17 cellular contexts compared by ENCODE assay signal in genomic region chr21:44862869-44863685, GRCh38. TPM values are rescaled to one million over a fixed set of nuclear protein-coding genes. Genes with fewer than 3 reads are reported as not detected.
DNase-seq lines count a peak whose midpoint lies in the region; ATAC-seq and TF ChIP-seq lines count a peak whose summit lies in the region.
"Had no signal": no experiment of that assay in that cellular context is flagged by ENCODE, and none has a peak within 500 bp of the region (broad histone marks: within the 10 kb centered on the region; RNA-seq: fewer than 3 reads in every experiment).

No MANE protein-coding gene starts in this region.

- H2BK12ac ChIP-seq in H9 (ENCODE audit: insufficient read length, low read depth, low read length), result no peak overlapping the region

- no peak overlapping the region for H3K27ac ChIP-seq in H9 (ENCODE audit: insufficient read length, low read depth, low read length)
- no peak overlapping the region for H3K27ac ChIP-seq in osteoblast (ENCODE audit: low read depth, low read length)
- H3K27ac ChIP-seq: 22Rv1, BLaER1 had no signal

- no CpG with 5 or more reads among the region's 25 CpGs for WGBS in H9 (ENCODE audit: extremely low coverage, insufficient read length, low lambda C conversion rate)

- H3K9me3 ChIP-seq in H9 (ENCODE audit: control insufficient read depth, low read depth, low read length) (no peaks in the 10 kb centered on the region), osteoblast (ENCODE audit: low read depth, low read length) (no peaks in the 10 kb centered on the region)
- H3K9me3 ChIP-seq: BLaER1, HAP-1 had no signal

- H3K4ac ChIP-seq in H9 (ENCODE audit: low read depth, low read length), result no peak overlapping the region

- no peak overlapping the region for H3K18ac ChIP-seq in H9 (ENCODE audit: insufficient read length, low read depth, low read length)

- H4K91ac ChIP-seq in H9 (ENCODE audit: insufficient read length, low read depth, low read length), result no peak overlapping the region

- H2AFZ ChIP-seq in H9 (ENCODE audit: low read length) (no peak overlapping the region), osteoblast (ENCODE audit: low read length) (no peak overlapping the region)

- no peak overlapping the region for H3K9ac ChIP-seq in H9 (ENCODE audit: extremely low read depth, insufficient read length, low read length)
- H3K9ac ChIP-seq: BLaER1 had no signal

- no peaks in the 10 kb centered on the region for H3K27me3 Mint-ChIP-seq in activated CD4-positive, alpha-beta T cell treated with anti-CD3 and anti-CD28 coated beads for 36 hours
- no peaks in the 10 kb centered on the region; the same call in 1 of the 2 replicates for H3K27me3 Mint-ChIP-seq in H9 (ENCODE audit: low read depth)
- peaks cover 9% of the 10 kb centered on the region for H3K27me3 Mint-ChIP-seq in endothelial cell (ENCODE audit: unreplicated experiment)

- no peak overlapping the region for H4K5ac ChIP-seq in H9 (ENCODE audit: insufficient read length, low read depth, low read length)

- H3K4me1 Mint-ChIP-seq in activated CD4-positive, alpha-beta T cell treated with anti-CD3 and anti-CD28 coated beads for 36 hours, result peaks cover 58% of the 10 kb centered on the region
- peaks cover 22 to 23% of the 10 kb centered on the region in 2 experiments for H3K4me1 Mint-ChIP-seq in H9
- peaks cover 16% of the 10 kb centered on the region for H3K4me1 Mint-ChIP-seq in endothelial cell (ENCODE audit: unreplicated experiment)

- H2BK120ac ChIP-seq in H9 (ENCODE audit: low read depth, low read length, poor library complexity, severe bottlenecking), result no peak overlapping the region

- no peak overlapping the region for H3K4me2 ChIP-seq in H9 (ENCODE audit: insufficient read depth, insufficient read length, low read length)
- no peak overlapping the region for H3K4me2 ChIP-seq in osteoblast (ENCODE audit: insufficient read depth, low read length)
- H3K4me2 ChIP-seq: BLaER1 had no signal

- no peak overlapping the region for H3K4me3 Mint-ChIP-seq in activated CD4-positive, alpha-beta T cell treated with anti-CD3 and anti-CD28 coated beads for 36 hours
- no peak overlapping the region for H3K4me3 Mint-ChIP-seq in H9
- peak overlapping the region; percentile 13 for H3K4me3 Mint-ChIP-seq in endothelial cell (ENCODE audit: unreplicated experiment)

- H3K79me1 ChIP-seq in H9 (ENCODE audit: insufficient read depth, low read depth, low read length, poor library complexity, severe bottlenecking), result peaks cover 7% of the 10 kb centered on the region

- no peak overlapping the region for H2BK5ac ChIP-seq in H9 (ENCODE audit: insufficient read length, low read length)

- no peak for ATAC-seq in activated CD4-positive, alpha-beta T cell treated with anti-CD3 and anti-CD28 coated beads for 36 hours
- ATAC-seq in SK-N-SH treated with all-trans-retinoic acid at 6 μM for 48 hours, result no peak
- ATAC-seq: Panc1 had no signal

- no peak for DNase-seq in activated CD4-positive, alpha-beta T cell treated with anti-CD3 and anti-CD28 coated beads for 36 hours
- DNase-seq in activated CD4-positive, alpha-beta T cell treated with anti-CD3 and anti-CD28 coated beads, Interleukin-2, amount 50 U/mL, for 1 hour, result no peak
- DNase-seq in H9 (no peak), endothelial cell (ENCODE audit: low spot score) (no peak), osteoblast (ENCODE audit: insufficient read length, low spot score, missing footprints) (peak; percentile 32), KBM-7 (no peak)
- no peak for DNase-seq in activated naive CD4-positive, alpha-beta T cell (lab: John Stamatoyannopoulos, UW)
- DNase-seq: DMS153, MV-4-11, NCI-H1436 treated with DMSO at 0.1 percent for 48 hours, NCI-H2081, NCI-H510A treated with DMSO at 0.1 percent for 48 hours had no signal

- POLR2A ChIA-PET in activated CD4-positive, alpha-beta T cell treated with anti-CD3 and anti-CD28 coated beads for 36 hours (lab: Charles Lee), result no interaction called here

- peaks cover 22% of the 10 kb centered on the region for H3K36me3 Mint-ChIP-seq in activated CD4-positive, alpha-beta T cell treated with anti-CD3 and anti-CD28 coated beads for 36 hours (ENCODE audit: low read depth)
- H3K36me3 Mint-ChIP-seq in H9 (ENCODE audit: insufficient read depth in 1 of 3, low read depth in 3 of 3), result peaks cover 37 to 60% (median 54%) of the 10 kb centered on the region in 3 experiments; a peak in 6 of 7 replicates
- peaks cover 46% of the 10 kb centered on the region for H3K36me3 Mint-ChIP-seq in endothelial cell (ENCODE audit: low read depth, unreplicated experiment)

- no peaks in the 10 kb centered on the region for H3K9me3 Mint-ChIP-seq in activated CD4-positive, alpha-beta T cell treated with anti-CD3 and anti-CD28 coated beads for 36 hours (ENCODE audit: low read depth)
- no peaks in the 10 kb centered on the region for H3K9me3 Mint-ChIP-seq in H9
- H3K9me3 Mint-ChIP-seq in endothelial cell (ENCODE audit: unreplicated experiment), result no peaks in the 10 kb centered on the region

- H3K23ac ChIP-seq in H9 (ENCODE audit: insufficient read length, low read depth, low read length), result no peak overlapping the region

- H3K23me2 ChIP-seq in H9 (ENCODE audit: insufficient read length, low read depth, low read length, poor library complexity, severe bottlenecking), result no peaks in the 10 kb centered on the region

- H2AK5ac ChIP-seq in H9 (ENCODE audit: insufficient read length, low read length), result no peak overlapping the region

- no peak overlapping the region for H3K56ac ChIP-seq in H9 (ENCODE audit: insufficient read length, low read depth, low read length)

- no peak overlapping the region for H3K4me3 ChIP-seq in osteoblast (ENCODE audit: insufficient read depth, low read length)
- H3K4me3 ChIP-seq: BLaER1, HAP-1 had no signal

- H3K4me1 ChIP-seq in H9 (ENCODE audit: insufficient read depth, low read length), result peaks cover 8% of the 10 kb centered on the region; the same call in 1 of the 2 replicates
- H3K4me1 ChIP-seq in osteoblast (ENCODE audit: insufficient read depth, low read length), result peaks cover 27% of the 10 kb centered on the region

- H3K79me2 ChIP-seq in H9 (ENCODE audit: insufficient read depth, low read length) (peaks cover 36% of the 10 kb centered on the region), osteoblast (ENCODE audit: insufficient read depth, low read length) (peaks cover 97% of the 10 kb centered on the region)

- in situ Hi-C loops in KBM-7 (cut with MboI; ENCODE audit: low pct_unique_long_range_greater_than_20kb, low sequenced_read_pairs), result no loop called here

- no peak overlapping the region for H4K8ac ChIP-seq in H9 (replicated peaks; ENCODE audit: insufficient read length, low read depth, low read length)

- intact Hi-C loops in activated CD4-positive, alpha-beta T cell treated with anti-CD3 and anti-CD28 coated beads for 36 hours (cut with DNase I, micrococcal nuclease), result no loop called here

- no peak overlapping the region for H2BK20ac ChIP-seq in H9 (ENCODE audit: low read depth, low read length, poor library complexity, severe bottlenecking)

- H3K27ac Mint-ChIP-seq in activated CD4-positive, alpha-beta T cell treated with anti-CD3 and anti-CD28 coated beads for 36 hours, result peak overlapping the region; percentile 29
- peak overlapping the region in 2 of 3 experiments; percentile 50 to 64; a peak in 3 of 7 replicates for H3K27ac Mint-ChIP-seq in H9
- H3K27ac Mint-ChIP-seq in endothelial cell (ENCODE audit: unreplicated experiment), result no peak overlapping the region

- H3K14ac ChIP-seq in H9 (ENCODE audit: insufficient read depth, low read length), result no peak overlapping the region; the same call in 1 of the 2 replicates

- TF ChIP-seq CTCF in H9 (conservative IDR thresholded peaks at IDR 0.05) (no peak), endothelial cell (IDR thresholded peaks at IDR 0.05; ENCODE audit: unreplicated experiment) (no peak), osteoblast (IDR thresholded peaks at IDR 0.05; ENCODE audit: extremely low read depth, low read depth, low read length) (no peak)

- H4K20me1 ChIP-seq in H9 (ENCODE audit: control insufficient read depth, insufficient read depth, insufficient read length), result peaks cover 3% of the 10 kb centered on the region
- peaks cover 87% of the 10 kb centered on the region for H4K20me1 ChIP-seq in osteoblast (ENCODE audit: insufficient read depth, low read length)

- H2BK15ac ChIP-seq in H9 (ENCODE audit: low read depth, low read length), result no peak overlapping the region

- H3T11ph ChIP-seq in H9 (ENCODE audit: low read length), result no peak overlapping the region

- H3K27me3 ChIP-seq in H9 (ENCODE audit: insufficient read depth, low read length) (no peaks in the 10 kb centered on the region), osteoblast (ENCODE audit: insufficient read depth, low read length) (no peaks in the 10 kb centered on the region)
- H3K27me3 ChIP-seq: BLaER1 had no signal

- H3K36me3 ChIP-seq in osteoblast (ENCODE audit: insufficient read depth, low read length), result peaks cover 67% of the 10 kb centered on the region

- CTCF ChIA-PET in activated CD4-positive, alpha-beta T cell treated with anti-CD3 and anti-CD28 coated beads for 36 hours (lab: Charles Lee), result no interaction called here

TF ChIP-seq in SK-N-SH treated with all-trans-retinoic acid at 6 μM for 48 hours, 23 proteins besides CTCF, POLR2A, EP300 and RAD21 (continues in another document):
- TF ChIP-seq ARNTL (CRISPR knock-in tag; IDR thresholded peaks at IDR 0.05; ENCODE audit: borderline replicate concordance, low read depth) (no peak), SNAI2 (CRISPR knock-in tag; IDR thresholded peaks at IDR 0.05) (no peak), BACH2 (CRISPR knock-in tag; IDR thresholded peaks at IDR 0.05; ENCODE audit: borderline replicate concordance) (no peak), ISL1 (CRISPR knock-in tag; IDR thresholded peaks at IDR 0.05) (no peak), ZFP3 (CRISPR knock-in tag; IDR thresholded peaks at IDR 0.05) (no peak), GLIS3 (CRISPR knock-in tag; IDR thresholded peaks at IDR 0.05) (no peak)

RNA-seq across cellular contexts. Expression of gene PTTG1IP, which starts 10.4 kb away (rescaled TPM):
- total RNA-seq in activated CD4-positive, alpha-beta T cell treated with anti-CD3 and anti-CD28 coated beads for 36 hours, result 10 to 100 TPM; 34.8 to 44.3 TPM
- total RNA-seq in H9 (2021) (107 and 112 TPM in 2 replicates), endothelial cell (ENCODE audit: unreplicated experiment) (223 TPM), osteoblast (413 and 480 TPM in 2 replicates)

RNA-seq across cellular contexts. Expression of gene SUMO3, which starts 45.2 kb away (rescaled TPM):
- 10 to 100 TPM; 83.4 to 84.9 TPM for total RNA-seq in activated CD4-positive, alpha-beta T cell treated with anti-CD3 and anti-CD28 coated beads for 36 hours
- total RNA-seq in H9 (2021) (82.9 and 85.7 TPM in 2 replicates), endothelial cell (ENCODE audit: unreplicated experiment) (69.0 TPM), osteoblast (80.7 and 82.8 TPM in 2 replicates)

RNA-seq across cellular contexts. Expression of gene ITGB2, which starts 57.6 kb away (rescaled TPM):
- total RNA-seq in activated CD4-positive, alpha-beta T cell treated with anti-CD3 and anti-CD28 coated beads for 36 hours, result 100 to 1,000 TPM; 217 to 250 TPM
- 0.61 and 1.1 TPM in 2 replicates for total RNA-seq in H9 (2021)
- total RNA-seq in endothelial cell (ENCODE audit: unreplicated experiment), result 21.3 TPM
- total RNA-seq in osteoblast, result 13.3 and 15.2 TPM in 2 replicates
